In the genomic region with DNA sequence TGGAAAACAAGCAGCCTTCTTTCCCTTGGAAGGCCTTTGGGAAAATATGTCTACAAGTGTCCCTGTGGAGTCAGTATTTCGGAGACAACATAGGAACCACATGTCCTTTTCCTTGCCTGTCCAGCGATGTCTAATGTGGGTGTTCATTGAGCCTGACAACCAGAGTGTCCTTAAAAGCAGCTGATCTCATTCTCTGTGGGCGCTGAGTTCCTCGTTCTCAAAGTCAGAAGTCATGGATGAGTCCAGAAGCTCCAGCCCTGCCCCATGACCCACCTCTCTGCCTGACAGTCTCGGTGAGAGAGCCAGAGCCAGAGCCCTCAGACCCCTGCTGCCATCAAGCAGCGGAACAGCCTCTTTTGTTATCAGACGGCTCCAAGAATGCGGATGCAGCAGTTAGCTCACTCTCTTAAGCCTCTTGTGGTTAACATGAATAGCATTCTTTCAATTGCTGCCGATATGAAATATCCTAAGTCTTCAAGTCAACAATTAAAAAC, we compare ENCODE assay signal across 9 cellular contexts.
DNase-seq lines count a peak whose midpoint lies in the region; ATAC-seq and TF ChIP-seq lines count a peak whose summit lies in the region.
"Had no signal": no experiment of that assay in that cellular context is flagged by ENCODE, and none has a peak within 500 bp of the region (broad histone marks: within the 10 kb centered on the region; RNA-seq: fewer than 3 reads in every experiment).

No MANE protein-coding gene starts in this region.

- ATAC-seq in HG02588 (IDR thresholded peaks at IDR 0.05; ENCODE audit: unreplicated experiment): no peak
- ATAC-seq in HG03354 (IDR thresholded peaks at IDR 0.05; ENCODE audit: poor library complexity, severe bottlenecking, unreplicated experiment): no peak
- ATAC-seq in HG03521 (IDR thresholded peaks at IDR 0.05; ENCODE audit: unreplicated experiment): no peak

- no peaks in the 10 kb centered on the region for H3K36me3 ChIP-seq in endodermal cell (ENCODE audit: control insufficient read depth, insufficient read depth, low read length)

- peaks cover 4% of the 10 kb centered on the region for H3K4me1 ChIP-seq in endodermal cell (ENCODE audit: control insufficient read depth, insufficient read depth, low read length)

- DNase-seq in CD1c-positive myeloid dendritic cell (ENCODE audit: extremely low spot score) (peak; percentile 3), NCI-H128 (lab: John Stamatoyannopoulos, UW; ENCODE audit: unreplicated experiment) (peak; percentile 16), endodermal cell (peak; percentile 91), mesothelial cell of epicardium (ENCODE audit: low spot score in 2 of 2, unreplicated experiment in 2 of 2) (peak; percentile 37 to 55), DMS79 (lab: John Stamatoyannopoulos, UW) (no peak)
- DNase-seq: activated CD4-positive, alpha-beta T cell treated with anti-CD3 and anti-CD28 coated beads, Interleukin-2, amount 10 ng/mL, durations not matched to agents 24 days and 14 days had no signal

- H3K9me3 ChIP-seq in endodermal cell (ENCODE audit: control insufficient read depth, low read length): no peaks in the 10 kb centered on the region

- no peak overlapping the region for H3K9ac ChIP-seq in endodermal cell (ENCODE audit: extremely low read depth, low read length, poor library complexity, severe bottlenecking)

- H3K4me1 Mint-ChIP-seq in endodermal cell: peaks cover 11% of the 10 kb centered on the region
- H3K4me1 Mint-ChIP-seq in mesothelial cell of epicardium: peaks cover 26% of the 10 kb centered on the region
- H3K4me1 Mint-ChIP-seq: activated CD4-positive, alpha-beta T cell treated with anti-CD3 and anti-CD28 coated beads, Interleukin-2, amount 10 ng/mL, durations not matched to agents 24 days and 14 days had no signal

- H3K9me3 Mint-ChIP-seq in endodermal cell (no peaks in the 10 kb centered on the region), mesothelial cell of epicardium (peaks cover 5% of the 10 kb centered on the region)

- H3K27ac Mint-ChIP-seq in endodermal cell (peak overlapping the region; percentile 83), mesothelial cell of epicardium (peak overlapping the region; percentile 91)
- H3K27ac Mint-ChIP-seq: activated CD4-positive, alpha-beta T cell treated with anti-CD3 and anti-CD28 coated beads, Interleukin-2, amount 10 ng/mL, durations not matched to agents 24 days and 14 days had no signal

- H3K4me3 Mint-ChIP-seq in endodermal cell (no peak overlapping the region), mesothelial cell of epicardium (peak overlapping the region; percentile 22)
- H3K4me3 Mint-ChIP-seq: activated CD4-positive, alpha-beta T cell treated with anti-CD3 and anti-CD28 coated beads, Interleukin-2, amount 10 ng/mL, durations not matched to agents 24 days and 14 days had no signal

- no peak overlapping the region for H3K4me3 ChIP-seq in endodermal cell (ENCODE audit: low read length)

- H3K27me3 ChIP-seq in endodermal cell (ENCODE audit: control insufficient read depth, insufficient read depth, low read length, poor library complexity, severe bottlenecking): no peaks in the 10 kb centered on the region

- H3K36me3 Mint-ChIP-seq in endodermal cell (ENCODE audit: low read depth) (no peaks in the 10 kb centered on the region), mesothelial cell of epicardium (no peaks in the 10 kb centered on the region)

- peak; percentile 57 for TF ChIP-seq CTCF in endodermal cell (conservative IDR thresholded peaks at IDR 0.05)
- TF ChIP-seq CTCF in mesothelial cell of epicardium (IDR thresholded peaks at IDR 0.05; ENCODE audit: unreplicated experiment): no peak

- H3K27me3 Mint-ChIP-seq in endodermal cell (ENCODE audit: insufficient read depth) (no peaks in the 10 kb centered on the region), mesothelial cell of epicardium (ENCODE audit: low read depth) (no peaks in the 10 kb centered on the region)
- H3K27me3 Mint-ChIP-seq: activated CD4-positive, alpha-beta T cell treated with anti-CD3 and anti-CD28 coated beads, Interleukin-2, amount 10 ng/mL, durations not matched to agents 24 days and 14 days had no signal

- H3K27ac ChIP-seq in endodermal cell (ENCODE audit: low read depth, low read length): peak overlapping the region; percentile 49

- WGBS in endodermal cell (ENCODE audit: insufficient coverage in 1 of 2, insufficient read length in 1 of 2), 2 experiments: 34 to 36% methylated on average over 8 to 9 of the region's 9 CpGs
